Comparison of ENCODE assay signal across 8 cellular contexts in the genomic region with DNA sequence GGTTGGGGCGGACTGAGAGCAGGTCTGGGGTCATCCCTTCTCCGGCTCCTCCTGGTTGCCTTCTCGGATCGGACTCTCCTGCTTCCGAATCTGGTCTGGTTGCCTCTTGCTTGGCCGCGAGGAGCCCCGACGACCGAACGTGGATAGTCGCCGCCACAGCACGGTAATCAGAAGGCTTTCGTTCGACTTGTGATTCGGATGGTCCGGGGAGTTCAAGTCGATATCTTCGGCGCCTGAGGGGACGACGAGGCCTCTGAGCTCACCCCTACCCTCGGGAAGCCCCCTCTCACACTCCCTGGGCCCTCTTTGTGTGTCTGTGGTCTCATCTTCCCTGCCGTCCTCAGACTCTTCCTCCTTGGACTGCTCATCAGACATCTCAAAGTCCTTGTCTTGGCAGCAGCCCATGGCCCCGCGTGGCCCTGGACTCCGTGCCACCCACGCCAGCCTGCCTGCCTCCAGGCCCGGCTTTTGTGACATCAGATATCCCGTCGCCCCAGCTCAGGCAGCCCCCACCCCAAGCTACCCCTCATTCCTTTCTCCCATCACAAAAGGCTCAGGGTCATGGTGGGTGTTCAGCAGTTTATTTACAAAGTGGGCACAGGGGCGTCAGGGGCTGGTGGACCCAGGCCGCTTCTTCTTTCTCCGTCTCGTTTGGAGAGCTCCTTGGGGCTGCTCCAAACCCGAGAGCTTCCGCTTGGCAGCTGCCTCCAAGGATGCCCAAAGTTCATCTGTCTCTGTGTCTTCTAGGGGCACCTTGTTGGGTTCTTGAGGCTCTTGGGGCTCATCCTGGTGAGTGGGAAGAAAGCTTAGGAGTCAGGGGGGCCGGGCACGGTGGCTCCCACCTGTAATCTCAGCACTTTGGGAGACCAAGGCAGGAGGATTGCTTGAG. TPM values are rescaled to one million over a fixed set of nuclear protein-coding genes. Genes with fewer than 3 reads are reported as not detected.
DNase-seq lines count a peak whose midpoint lies in the region; ATAC-seq and TF ChIP-seq lines count a peak whose summit lies in the region.

A gene (minus strand): TSS at position 496 of the 889 bp plus-strand sequence.

- peaks cover 4 to 6% of the 10 kb centered on the region in 2 donors for H3K4me1 ChIP-seq in breast epithelium
- H3K4me1 ChIP-seq in testis, result peaks cover 10% of the 10 kb centered on the region

- TF ChIP-seq POLR2A in breast epithelium (IDR thresholded peaks at IDR 0.05) (no peak), lower leg skin (IDR thresholded peaks at IDR 0.05) (no peak), testis (IDR thresholded peaks at IDR 0.05) (no peak)

- no peaks in the 10 kb centered on the region for H3K36me3 ChIP-seq in breast epithelium
- no peaks in the 10 kb centered on the region for H3K36me3 ChIP-seq in testis (ENCODE audit: low read depth, missing control alignments)

- peak; percentile 17 for ATAC-seq in GM19351 (IDR thresholded peaks at IDR 0.05; ENCODE audit: unreplicated experiment)

- DNase-seq in AG20443 (ENCODE audit: low spot score) (peak; percentile 32), breast epithelium (ENCODE audit: low spot score in 2 of 2) (peak; percentile 59 to 64), lower leg skin (ENCODE audit: low spot score in 2 of 2) (peak; percentile 34 to 92), testis (peak; percentile 61), NCI-H774 (lab: John Stamatoyannopoulos, UW) (no peak), NCI-H187 treated with DMSO at 0.1 percent for 48 hours (lab: John Stamatoyannopoulos, UW) (no peak)
- DNase-seq in Jurkat, Clone E6-1 (ENCODE audit: low read depth, low spot score), result no peak

- H3K27me3 ChIP-seq in breast epithelium (no peaks in the 10 kb centered on the region), testis (no peaks in the 10 kb centered on the region)

- H3K9me3 ChIP-seq in breast epithelium (no peaks in the 10 kb centered on the region), testis (no peaks in the 10 kb centered on the region)

- H3K27ac ChIP-seq in breast epithelium, result peak within 1 kb of the TSS; percentile 98
- peak within 1 kb of the TSS; percentile 93 to 97 for H3K27ac ChIP-seq in testis

- WGBS in lower leg skin, 2 donors, result 6 to 7% methylated on average over 40 of the region's 40 CpGs
- 7 to 8% methylated on average over 35 to 40 of the region's 40 CpGs for WGBS in testis, 2 donors

- TF ChIP-seq CTCF in breast epithelium (IDR thresholded peaks at IDR 0.05), result no peak
- no peak for TF ChIP-seq CTCF in lower leg skin (IDR thresholded peaks at IDR 0.05)
- no peak for TF ChIP-seq CTCF in testis (IDR thresholded peaks at IDR 0.05)

- intact Hi-C loops in breast epithelium (cut with DNase I; ENCODE audit: low total_unique reads), result loop anchor here (10.0 kb wide), 1 partner anchor 48 kb away; a partner anchor contains a TSS
- intact Hi-C loops in lower leg skin (cut with DNase I; ENCODE audit: low total_unique reads), result no loop called here
- intact Hi-C loops in testis (cut with DNase I; ENCODE audit: low total_unique reads), result no loop called here

- H3K4me3 ChIP-seq in Jurkat, Clone E6-1 (ENCODE audit: low read length), result peak within 1 kb of the TSS; percentile 81
- H3K4me3 ChIP-seq in breast epithelium (peak within 1 kb of the TSS; percentile 74 to 92 (median 88)), lower leg skin (ENCODE audit: low read depth, poor library complexity, severe bottlenecking) (peak within 1 kb of the TSS; percentile 88), testis (peak within 1 kb of the TSS; percentile 99)

RNA-seq across cellular contexts. Expression of the gene that starts here (rescaled TPM):
- not detected for polyA plus RNA-seq in Jurkat, Clone E6-1 (2012; ENCODE audit: insufficient read depth, insufficient read length)
- total RNA-seq in breast epithelium (1 to 10 TPM in 1 of 3 donors, not detected in 2; 1.6 TPM), lower leg skin (not detected), testis (10 to 100 TPM; 18.4 to 38.1 TPM)
- 40.7 TPM for polyA plus RNA-seq in testis (ENCODE audit: insufficient read depth, low read depth, low replicate concordance)

Comparison
In these comparisons a context has a peak if more than half of its experiments do, and no peak if none do; other contexts are left out.
1. RNA of the gene that starts here (total RNA-seq): 18.4 to 38.1 TPM in testis; 1.6 TPM in breast epithelium and not detected in lower leg skin; every median in the first group is over 4 times any median in the second.
2. Peak in DNase-seq and H3K4me3 ChIP-seq in lower leg skin; RNA of the gene not detected or under 1 TPM.
3. DNase-seq: peak in AG20443 (single experiment), breast epithelium (2 of 2) and testis (single experiment); none in Jurkat, Clone E6-1 (single experiment), NCI-H774 (single experiment) and NCI-H187 treated with DMSO at 0.1 percent for 48 hours (single experiment).
4. Peak in every context shown above with its lines, with median percentiles within 50 percentile points of each other: H3K4me3 ChIP-seq.